ENCODE assay signal across 8 cellular contexts in the genomic region with DNA sequence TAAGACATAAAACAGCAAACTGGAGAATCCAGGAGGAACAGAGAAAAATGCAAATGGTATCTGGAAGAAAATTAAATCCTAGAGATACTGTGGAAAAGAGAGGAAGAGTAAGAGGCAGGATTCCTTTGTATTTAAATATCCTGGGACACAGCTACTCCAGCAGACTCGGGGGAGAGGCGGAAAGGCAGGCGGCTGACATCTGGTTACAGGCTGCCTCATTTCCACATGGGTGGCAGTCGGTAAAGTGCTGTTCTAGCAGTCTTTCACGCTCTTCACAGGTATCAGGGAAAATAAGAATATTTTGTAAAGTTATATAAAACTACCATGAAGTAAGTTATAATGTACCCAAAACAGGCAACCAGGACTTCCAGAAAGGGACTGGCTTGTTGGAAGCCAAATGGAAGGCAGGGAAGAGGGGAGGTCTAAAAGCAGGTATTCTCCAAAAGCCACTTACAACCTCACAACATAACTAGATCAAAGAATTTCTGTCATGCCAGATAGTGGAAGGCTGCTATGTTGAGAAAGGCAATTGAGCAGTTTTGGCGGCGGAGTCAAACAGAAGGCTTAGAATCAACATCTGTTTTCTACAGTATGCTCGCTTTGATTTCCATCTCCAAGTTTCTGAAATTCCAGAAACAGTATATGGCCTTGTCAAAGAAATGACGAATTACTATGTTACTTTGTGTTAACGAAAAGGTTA. TPM values are rescaled to one million over a fixed set of nuclear protein-coding genes. Genes with fewer than 3 reads are reported as not detected.
DNase-seq lines count a peak whose midpoint lies in the region; ATAC-seq, FAIRE-seq and TF ChIP-seq lines count a peak whose summit lies in the region.

No MANE protein-coding gene starts in this region.

- no peak for ATAC-seq in activated B cell treated with CpG ODN at 0.5 μM for 24 hours (ENCODE audit: low read depth)
- no peak for ATAC-seq in left ventricle myocardium superior
- ATAC-seq in GM21717 (IDR thresholded peaks at IDR 0.05; ENCODE audit: unreplicated experiment): no peak

- intact Hi-C loops in activated B cell treated with CpG ODN at 0.5 μM for 24 hours (cut with micrococcal nuclease): loop anchor here (2.0 to 10.0 kb wide), 10 partner anchors 53 to 1017 kb away; partner anchors contain the start of genes CCSER1, FAM13A, HERC5 and HERC6
- intact Hi-C loops in left ventricle myocardium superior (cut with micrococcal nuclease): no loop called here

- TF ChIP-seq CTCF in activated B cell treated with CpG ODN at 0.5 μM for 24 hours (IDR thresholded peaks at IDR 0.05): no peak

- no peak overlapping the region for H3K9ac ChIP-seq in rectal smooth muscle tissue (ENCODE audit: low read length)

- no peak overlapping the region for H3K27ac ChIP-seq in rectal smooth muscle tissue (ENCODE audit: low read depth, low read length)

- POLR2A ChIA-PET in activated B cell treated with CpG ODN at 0.5 μM for 24 hours (lab: Charles Lee): no interaction called here

- H3K36me3 Mint-ChIP-seq in activated B cell treated with CpG ODN at 0.5 μM for 24 hours (ENCODE audit: low read depth): no peaks in the 10 kb centered on the region

- no peaks in the 10 kb centered on the region for H3K27me3 Mint-ChIP-seq in activated B cell treated with CpG ODN at 0.5 μM for 24 hours

- peaks cover 30% of the 10 kb centered on the region for H3K4me1 Mint-ChIP-seq in activated B cell treated with CpG ODN at 0.5 μM for 24 hours

- peak; percentile 40 for FAIRE-seq in GM19239 (lab: Jason Lieb, UNC)

- H3K27ac Mint-ChIP-seq in activated B cell treated with CpG ODN at 0.5 μM for 24 hours: peak overlapping the region; percentile 32

- peaks cover 5% of the 10 kb centered on the region for H3K4me1 ChIP-seq in rectal smooth muscle tissue (ENCODE audit: control insufficient read depth, insufficient read depth, low read length)

- peaks cover 10% of the 10 kb centered on the region for H3K9me3 Mint-ChIP-seq in activated B cell treated with CpG ODN at 0.5 μM for 24 hours

- peak overlapping the region; percentile 88 for H3K4me3 Mint-ChIP-seq in activated B cell treated with CpG ODN at 0.5 μM for 24 hours

- H3K27me3 ChIP-seq in rectal smooth muscle tissue (ENCODE audit: control insufficient read depth, insufficient read depth, low read length): no peaks in the 10 kb centered on the region

- DNase-seq in GM19239 (ENCODE audit: insufficient read length, low spot score) (no peak), activated B cell treated with CpG ODN at 0.5 μM for 24 hours (no peak), left ventricle myocardium superior (peak; percentile 16), NCI-H226 (no peak), cortex of kidney (lab: John Stamatoyannopoulos, UW) (no peak)
- DNase-seq in activated CD4-positive, alpha-beta T cell treated with anti-CD3 and anti-CD28 coated beads, Interleukin-2, amount 50 U/mL, for 48 hours: no peak

- H3K36me3 ChIP-seq in rectal smooth muscle tissue (ENCODE audit: control insufficient read depth, insufficient read depth, low read length): no peaks in the 10 kb centered on the region

- H3K4me3 ChIP-seq in rectal smooth muscle tissue (ENCODE audit: low read length): peak overlapping the region; percentile 84

- CTCF ChIA-PET in activated B cell treated with CpG ODN at 0.5 μM for 24 hours (lab: Charles Lee): no interaction called here

RNA-seq across cellular contexts. Expression of gene TIGD2, which starts 1.3 kb away (rescaled TPM):
- total RNA-seq in activated B cell treated with CpG ODN at 0.5 μM for 24 hours: 7.0 and 8.2 TPM in 2 replicates
- total RNA-seq in left ventricle myocardium superior: 2.4 TPM

RNA-seq across cellular contexts. Expression of gene FAM13A, which starts 53.0 kb away (rescaled TPM):
- total RNA-seq in activated B cell treated with CpG ODN at 0.5 μM for 24 hours (2.4 and 2.7 TPM in 2 replicates), left ventricle myocardium superior (13.7 TPM)
